Comparison of ENCODE assay signal across 14 cellular contexts in the genomic region with DNA sequence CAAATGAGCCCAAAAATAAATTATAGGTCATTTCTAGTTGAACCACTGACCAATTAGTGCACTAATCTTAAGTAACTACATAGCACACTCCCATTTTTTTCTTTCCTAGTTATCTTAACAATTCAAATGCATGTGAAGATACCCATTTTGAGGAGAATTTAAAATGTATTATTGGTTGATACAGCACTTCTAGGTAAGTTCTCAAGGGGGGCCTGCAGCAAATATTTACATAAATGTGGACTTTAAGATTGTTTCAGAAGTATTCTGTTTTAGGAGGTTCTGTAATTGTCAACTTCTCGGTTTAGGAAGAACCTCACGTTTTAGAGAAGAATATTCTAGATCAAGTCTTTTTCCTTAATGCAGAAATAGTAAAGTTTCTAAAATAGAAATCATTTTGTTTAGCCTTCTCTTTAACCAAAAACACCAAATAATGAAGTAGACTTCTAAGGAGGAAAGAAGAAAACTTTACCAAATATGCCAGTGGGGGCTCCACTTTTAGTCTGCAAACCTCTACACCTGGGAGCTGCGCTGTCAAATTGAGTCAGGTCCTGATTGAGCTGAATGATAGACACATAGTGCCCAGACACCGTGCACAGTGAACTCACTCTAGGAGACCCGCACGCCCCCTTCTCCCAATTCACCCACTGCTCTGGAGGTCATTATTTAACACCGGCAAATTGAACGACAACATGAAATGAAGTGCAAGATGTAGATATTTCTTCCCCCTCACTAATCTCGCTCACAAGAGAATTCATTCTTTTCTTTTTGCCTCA.
DNase-seq lines count a peak whose midpoint lies in the region; ATAC-seq, FAIRE-seq and TF ChIP-seq lines count a peak whose summit lies in the region.
"Had no signal": no experiment of that assay in that cellular context is flagged by ENCODE, and none has a peak within 500 bp of the region (broad histone marks: within the 10 kb centered on the region; RNA-seq: fewer than 3 reads in every experiment).

No MANE protein-coding gene starts in this region.

- intact Hi-C loops in K562 (cut with micrococcal nuclease) = loop anchor here (5.0 kb wide), 5 partner anchors 48 to 303 kb away; no protein-coding TSS in a partner anchor

- H3K36me3 Mint-ChIP-seq in CD4-positive, CD25-positive, alpha-beta regulatory T cell = peaks cover under 1% of the 10 kb centered on the region
- H3K36me3 Mint-ChIP-seq in stimulated activated effector memory CD8-positive, alpha-beta T cell treated with anti-CD3 and anti-CD28 coated beads, Interleukin-12 subunit alpha, Interleukin-12 subunit beta, amount 100 ng/mL, for 72 hours = peaks cover 6% of the 10 kb centered on the region

- H2AFZ ChIP-seq in K562 (ENCODE audit: low read depth, low read length) = peak overlapping the region; percentile 83
- H2AFZ ChIP-seq: GM23338 had no signal

- no peaks in the 10 kb centered on the region for H3K9me1 ChIP-seq in K562 (ENCODE audit: control insufficient read depth, insufficient read depth, low read length)

- H3K4me3 Mint-ChIP-seq in CD4-positive, CD25-positive, alpha-beta regulatory T cell = no peak overlapping the region
- H3K4me3 Mint-ChIP-seq in stimulated activated effector memory CD8-positive, alpha-beta T cell treated with anti-CD3 and anti-CD28 coated beads, Interleukin-12 subunit alpha, Interleukin-12 subunit beta, amount 100 ng/mL, for 72 hours = no peak overlapping the region
- H3K4me3 Mint-ChIP-seq: GM23338, IgD-negative memory B cell had no signal

- H3K27me3 ChIP-seq in CD4-positive, CD25-positive, alpha-beta regulatory T cell (ENCODE audit: control insufficient read depth, insufficient read depth, low read length) = no peaks in the 10 kb centered on the region
- H3K27me3 ChIP-seq in HL-60 (ENCODE audit: insufficient read depth, poor library complexity, severe bottlenecking) (no peaks in the 10 kb centered on the region), K562 (ENCODE audit: control insufficient read depth in 2 of 2, insufficient read depth in 2 of 2, low read length in 2 of 2) (no peaks in the 10 kb centered on the region)
- H3K27me3 ChIP-seq: BE2C had no signal

- H4K20me1 ChIP-seq in K562 (replicated peaks; ENCODE audit: control insufficient read depth, insufficient read depth, low read length) = no peaks in the 10 kb centered on the region

- no peak overlapping the region for H3K4me3 ChIP-seq in CD4-positive, CD25-positive, alpha-beta regulatory T cell (ENCODE audit: low read depth, low read length)
- H3K4me3 ChIP-seq in HL-60 (replicated peaks; ENCODE audit: insufficient read depth, low read length) = no peak overlapping the region
- H3K4me3 ChIP-seq in K562 = no peak overlapping the region
- H3K4me3 ChIP-seq: A549, GM23338 had no signal

- H3K4me2 ChIP-seq in K562 (ENCODE audit: insufficient read depth, low read length) = peak overlapping the region; percentile 61
- H3K4me2 ChIP-seq: A549, GM23338 had no signal

- no peak for TF ChIP-seq EP300 in K562 (IDR thresholded peaks at IDR 0.05; ENCODE audit: low read length)

- no peak for FAIRE-seq in K562 (lab: Jason Lieb, UNC)
- FAIRE-seq: A549, GM12891 had no signal

- H3K36me3 ChIP-seq in CD4-positive, CD25-positive, alpha-beta regulatory T cell (ENCODE audit: control insufficient read depth, insufficient read depth, low read length) = peaks cover under 1% of the 10 kb centered on the region
- no peaks in the 10 kb centered on the region for H3K36me3 ChIP-seq in K562 (ENCODE audit: control insufficient read depth, insufficient read depth, low read length)
- H3K36me3 ChIP-seq: BE2C had no signal

- peaks cover 26 to 67% (median 53%) of the 10 kb centered on the region in 4 donors for H3K4me1 Mint-ChIP-seq in CD4-positive, CD25-positive, alpha-beta regulatory T cell
- H3K4me1 Mint-ChIP-seq in stimulated activated effector memory CD8-positive, alpha-beta T cell treated with anti-CD3 and anti-CD28 coated beads, Interleukin-12 subunit alpha, Interleukin-12 subunit beta, amount 100 ng/mL, for 72 hours = peaks cover 46% of the 10 kb centered on the region

- peak overlapping the region in 1 of 2 experiments; percentile 36; a peak in 2 of 4 replicates for H3K9ac ChIP-seq in K562 (ENCODE audit: insufficient read depth in 1 of 2, low read depth in 2 of 2, low read length in 2 of 2)

- H3K9me3 ChIP-seq in CD4-positive, CD25-positive, alpha-beta regulatory T cell (ENCODE audit: control insufficient read depth in 2 of 2, low read length in 2 of 2) = no peaks in the 10 kb centered on the region
- no peaks in the 10 kb centered on the region for H3K9me3 ChIP-seq in K562 (replicated peaks; ENCODE audit: control insufficient read depth, insufficient read depth, low read depth, low read length)
- H3K9me3 ChIP-seq: A549, BE2C had no signal

- peaks cover 7% of the 10 kb centered on the region for H3K4me1 ChIP-seq in CD4-positive, CD25-positive, alpha-beta regulatory T cell (ENCODE audit: control insufficient read depth, insufficient read depth, low read length, poor library complexity, severe bottlenecking)
- peaks cover 22 to 55% of the 10 kb centered on the region in 2 experiments for H3K4me1 ChIP-seq in K562 (replicated peaks in 1 of 2; ENCODE audit: control insufficient read depth in 2 of 2, insufficient read depth in 2 of 2, low read length in 2 of 2)
- H3K4me1 ChIP-seq: BE2C had no signal

- no peaks in the 10 kb centered on the region for H3K9me3 Mint-ChIP-seq in CD4-positive, CD25-positive, alpha-beta regulatory T cell
- no peaks in the 10 kb centered on the region for H3K9me3 Mint-ChIP-seq in stimulated activated effector memory CD8-positive, alpha-beta T cell treated with anti-CD3 and anti-CD28 coated beads, Interleukin-12 subunit alpha, Interleukin-12 subunit beta, amount 100 ng/mL, for 72 hours
- H3K9me3 Mint-ChIP-seq: GM23338, IgD-negative memory B cell had no signal

- no peak overlapping the region for H3K27ac ChIP-seq in CD4-positive, CD25-positive, alpha-beta regulatory T cell (ENCODE audit: insufficient read depth, low read length, poor library complexity, severe bottlenecking)
- H3K27ac ChIP-seq in HL-60 (replicated peaks) (peak overlapping the region; percentile 96), K562 (ENCODE audit: extremely low read depth, low read depth, low read length) (peak overlapping the region; percentile 34)
- H3K27ac ChIP-seq: A549 had no signal

- no peak for TF ChIP-seq RAD21 in K562 (CRISPR knock-in tag; conservative IDR thresholded peaks at IDR 0.05 in 1 of 2, IDR thresholded peaks at IDR 0.05 in 1 of 2)

- BruUV-seq in K562 (replicated peaks; lab: Mats Ljungman, UMichigan) = no TSS peak

- in situ Hi-C loops in K562 (cut with MboI) = no loop called here

- WGBS in K562 (ENCODE audit: insufficient coverage, low coverage, missing lambda C conversion rate) = 24% methylated on average over 9 of the region's 9 CpGs

- no peak for TF ChIP-seq POLR2A in K562 (conservative IDR thresholded peaks at IDR 0.05)

- DNase-seq in CD4-positive, CD25-positive, alpha-beta regulatory T cell = no peak
- DNase-seq in HL-60 (ENCODE audit: low read depth in 1 of 2, low spot score in 1 of 2) (no peak), K562 (ENCODE audit: extremely low read depth in 1 of 4, low spot score in 3 of 4) (peak in 2 of 4 experiments; percentile 39 to 49), GM10266 (ENCODE audit: extremely low spot score) (no peak), NCI-H187 treated with DMSO at 0.1 percent for 48 hours (lab: John Stamatoyannopoulos, UW) (no peak), NCI-H187 (lab: John Stamatoyannopoulos, UW) (no peak)
- peak in 1 of 2 donors; percentile 25 for DNase-seq in stimulated activated effector memory CD8-positive, alpha-beta T cell treated with anti-CD3 and anti-CD28 coated beads, Interleukin-12 subunit alpha, Interleukin-12 subunit beta, amount 100 ng/mL, for 72 hours (ENCODE audit: low spot score in 2 of 2)
- DNase-seq: BE2C, DMS79, H7 had no signal

- POLR2A ChIA-PET in K562 (lab: Yijun Ruan, JAX) = interaction anchor here (1.6 to 2.3 kb wide), 2 partner anchors 10 to 16 kb away, joined by 8 to 9 read pairs; no protein-coding TSS in a partner anchor

- TF ChIP-seq CTCF in HL-60 (IDR thresholded peaks at IDR 0.05; ENCODE audit: insufficient read depth, low read length) = no peak
- peak in 2 of 3 experiments; percentile 2 to 6; a peak in 1 of 6 replicates for TF ChIP-seq CTCF in K562 (IDR thresholded peaks at IDR 0.05 in 2 of 3, conservative IDR thresholded peaks at IDR 0.05 in 1 of 3; ENCODE audit: insufficient read depth in 2 of 3, low read depth in 1 of 3, low read length in 3 of 3)
- no peak for TF ChIP-seq CTCF in GM10266 (IDR thresholded peaks at IDR 0.05; ENCODE audit: control insufficient read depth, insufficient read depth, low read depth, missing control alignments)

- no peak for ATAC-seq in CD4-positive, CD25-positive, alpha-beta regulatory T cell (ENCODE audit: low read depth in 2 of 2)
- ATAC-seq in K562 = peak; percentile 26
- ATAC-seq in stimulated activated effector memory CD8-positive, alpha-beta T cell treated with anti-CD3 and anti-CD28 coated beads, Interleukin-12 subunit alpha, Interleukin-12 subunit beta, amount 100 ng/mL, for 72 hours = no peak
- ATAC-seq: A549, GM23338 had no signal

- peak overlapping the region in 2 of 3 donors; percentile 20 to 68 for H3K27ac Mint-ChIP-seq in CD4-positive, CD25-positive, alpha-beta regulatory T cell
- H3K27ac Mint-ChIP-seq in stimulated activated effector memory CD8-positive, alpha-beta T cell treated with anti-CD3 and anti-CD28 coated beads, Interleukin-12 subunit alpha, Interleukin-12 subunit beta, amount 100 ng/mL, for 72 hours = peak overlapping the region; percentile 45
- H3K27ac Mint-ChIP-seq: GM23338 had no signal

- no peaks in the 10 kb centered on the region for H3K79me2 ChIP-seq in K562 (ENCODE audit: control insufficient read depth, insufficient read depth, low read length)

- CTCF ChIA-PET in K562 (lab: Yijun Ruan, JAX; ENCODE audit: low intra/inter-chr PET ratio) = no interaction called here

- H3K27me3 Mint-ChIP-seq in CD4-positive, CD25-positive, alpha-beta regulatory T cell = no peaks in the 10 kb centered on the region
- H3K27me3 Mint-ChIP-seq: IgD-negative memory B cell had no signal

TF ChIP-seq in K562, 482 proteins besides CTCF, POLR2A, EP300 and RAD21 (continues in another document):
- TF ChIP-seq, protein P1, sequence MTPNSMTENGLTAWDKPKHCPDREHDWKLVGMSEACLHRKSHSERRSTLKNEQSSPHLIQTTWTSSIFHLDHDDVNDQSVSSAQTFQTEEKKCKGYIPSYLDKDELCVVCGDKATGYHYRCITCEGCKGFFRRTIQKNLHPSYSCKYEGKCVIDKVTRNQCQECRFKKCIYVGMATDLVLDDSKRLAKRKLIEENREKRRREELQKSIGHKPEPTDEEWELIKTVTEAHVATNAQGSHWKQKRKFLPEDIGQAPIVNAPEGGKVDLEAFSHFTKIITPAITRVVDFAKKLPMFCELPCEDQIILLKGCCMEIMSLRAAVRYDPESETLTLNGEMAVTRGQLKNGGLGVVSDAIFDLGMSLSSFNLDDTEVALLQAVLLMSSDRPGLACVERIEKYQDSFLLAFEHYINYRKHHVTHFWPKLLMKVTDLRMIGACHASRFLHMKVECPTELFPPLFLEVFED (CRISPR knock-in tag; conservative IDR thresholded peaks at IDR 0.05) = no peak
- no peak for TF ChIP-seq NEUROD1 (IDR thresholded peaks at IDR 0.05; ENCODE audit: borderline replicate concordance, low read depth, low read length, partially characterized antibody)
- TF ChIP-seq MEIS2 (IDR thresholded peaks at IDR 0.05; ENCODE audit: partially characterized antibody) = peak; percentile 51

Comparison
In these comparisons a context has a peak if more than half of its experiments do, and no peak if none do; other contexts are left out.
1. CTCF ChIP-seq: peak in K562 (2 of 3); none in HL-60 (single experiment) and GM10266 (single experiment).